Comparison of ENCODE assay signal across 43 cellular contexts in the genomic region with DNA sequence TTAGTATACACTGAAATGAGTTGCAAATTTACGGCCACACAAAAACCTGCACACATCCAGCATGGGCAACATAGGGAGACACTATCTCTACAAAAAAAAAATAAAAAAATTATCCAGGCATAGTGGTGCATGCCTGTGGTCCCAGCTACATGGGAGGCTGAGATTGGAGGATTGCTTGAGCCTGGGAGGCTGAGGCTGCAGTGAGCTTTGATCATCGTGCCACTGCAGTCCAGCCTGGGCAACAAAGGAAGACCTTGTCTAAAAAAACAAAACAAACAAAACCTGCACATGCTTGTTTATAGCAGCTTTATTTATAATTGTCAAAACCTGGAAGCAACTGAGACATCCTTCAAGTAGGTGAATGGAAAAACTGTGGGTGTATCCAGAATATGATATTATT. TPM values are rescaled to one million over a fixed set of nuclear protein-coding genes. Genes with fewer than 3 reads are reported as not detected.
"Had no signal": no experiment of that assay in that cellular context is flagged by ENCODE, and none has a peak within 500 bp of the region (broad histone marks: within the 10 kb centered on the region; RNA-seq: fewer than 3 reads in every experiment).

No MANE protein-coding gene starts in this region.

- H3K9me3 Mint-ChIP-seq: activated naive CD4-positive, alpha-beta T cell treated with anti-CD3 and anti-CD28 coated beads for 36 hours; activated naive CD4-positive, alpha-beta T cell treated with anti-CD3 and anti-CD28 coated beads, Interleukin-2, amount 10 ng/mL, durations not matched to agents 7 days and 5 days; activated naive CD4-positive, alpha-beta T cell treated with anti-CD3 and anti-CD28 coated beads, Interleukin-2, amount 50 U/mL, for 24 hours; activated naive CD4-positive, alpha-beta T cell treated with anti-CD3 and anti-CD28 coated beads, Interleukin-2, amount 50 U/mL, for 72 hours; activated naive CD8-positive, alpha-beta T cell treated with anti-CD3 and anti-CD28 coated beads for 36 hours; activated naive CD8-positive, alpha-beta T cell treated with anti-CD3 and anti-CD28 coated beads, Interleukin-2, amount 10 ng/mL, durations not matched to agents 7 days and 5 days; activated naive CD8-positive, alpha-beta T cell treated with anti-CD3 and anti-CD28 coated beads, Interleukin-2, amount 50 U/mL, for 24 hours; activated T-cell treated with anti-CD3 and anti-CD28 coated beads, Interleukin-2, amount 50 U/mL, for 24 hours; activated T-cell treated with anti-CD3 and anti-CD28 coated beads, Interleukin-2, amount 50 U/mL, for 4 hours; activated T-cell treated with anti-CD3 and anti-CD28 coated beads, Interleukin-2, amount 50 U/mL, for 72 hours; activated T-helper 1 cell treated with anti-CD3 and anti-CD28 coated beads, Interleukin-12 subunit alpha, Interleukin-12 subunit beta, Interleukin-2, Interleukin-4 antibody, amounts not matched to agents 30 ng/mL and 10 ng/mL and 1 ng/mL, durations not matched to agents 14 hours and 24 hours and 36 hours; activated T-helper 2 cell treated with anti-CD3 and anti-CD28 coated beads, Interferon-gamma antibody, Interleukin-2, Interleukin-4, amounts not matched to agents 10 μg/mL and 5 μg/mL and 100 μg/mL, durations not matched to agents 14 hours and 24 hours and 36 hours; brain; central memory CD8-positive, alpha-beta T cell had no signal

- ATAC-seq: activated naive CD4-positive, alpha-beta T cell treated with anti-CD3 and anti-CD28 coated beads, Interleukin-2, amount 50 U/mL, for 72 hours; activated naive CD8-positive, alpha-beta T cell treated with anti-CD3 and anti-CD28 coated beads, Interleukin-2, amount 50 U/mL, for 24 hours; activated T-cell treated with anti-CD3 and anti-CD28 coated beads, Interleukin-2, amount 50 U/mL, for 4 hours; activated T-cell treated with anti-CD3 and anti-CD28 coated beads, Interleukin-2, amount 50 U/mL, for 72 hours; body of pancreas had no signal

- H3K36me3 ChIP-seq: adrenal gland, ascending aorta, brain microvascular endothelial cell, breast epithelium, cardiac muscle cell had no signal

- H3K4me3 Mint-ChIP-seq: activated naive CD4-positive, alpha-beta T cell treated with anti-CD3 and anti-CD28 coated beads for 36 hours; activated naive CD4-positive, alpha-beta T cell treated with anti-CD3 and anti-CD28 coated beads, Interleukin-2, amount 10 ng/mL, durations not matched to agents 7 days and 5 days; activated naive CD4-positive, alpha-beta T cell treated with anti-CD3 and anti-CD28 coated beads, Interleukin-2, amount 50 U/mL, for 24 hours; activated naive CD8-positive, alpha-beta T cell; activated naive CD8-positive, alpha-beta T cell treated with anti-CD3 and anti-CD28 coated beads for 36 hours; activated naive CD8-positive, alpha-beta T cell treated with anti-CD3 and anti-CD28 coated beads, Interleukin-2, amount 10 ng/mL, durations not matched to agents 7 days and 5 days; activated naive CD8-positive, alpha-beta T cell treated with anti-CD3 and anti-CD28 coated beads, Interleukin-2, amount 50 U/mL, for 24 hours; activated T-cell treated with anti-CD3 and anti-CD28 coated beads, Interleukin-2, amount 50 U/mL, for 24 hours; activated T-cell treated with anti-CD3 and anti-CD28 coated beads, Interleukin-2, amount 50 U/mL, for 4 hours; activated T-cell treated with anti-CD3 and anti-CD28 coated beads, Interleukin-2, amount 50 U/mL, for 72 hours; activated T-helper 1 cell treated with anti-CD3 and anti-CD28 coated beads, Interleukin-12 subunit alpha, Interleukin-12 subunit beta, Interleukin-2, Interleukin-4 antibody, amounts not matched to agents 30 ng/mL and 10 ng/mL and 1 ng/mL, durations not matched to agents 14 hours and 24 hours and 36 hours; brain; central memory CD8-positive, alpha-beta T cell had no signal

- FAIRE-seq: astrocyte, bronchial epithelial cell had no signal

- H3K27me3 ChIP-seq: adrenal gland, ascending aorta, body of pancreas, brain microvascular endothelial cell, breast epithelium had no signal

- DNase-seq: activated effector memory CD4-positive, alpha-beta T cell treated with anti-CD3 and anti-CD28 coated beads, Interleukin-2, amount 50 U/mL, for 16 hours; activated effector memory CD4-positive, alpha-beta T cell treated with Interleukin-2 at 50 U/mL for 16 hours; activated gamma-delta T cell; activated gamma-delta T cell treated with Interleukin-2 at 50 U/mL for 16 hours; activated naive CD4-positive, alpha-beta T cell; activated naive CD4-positive, alpha-beta T cell treated with anti-CD3 and anti-CD28 coated beads for 36 hours; activated naive CD4-positive, alpha-beta T cell treated with anti-CD3 and anti-CD28 coated beads, Interleukin-2, amount 10 ng/mL, durations not matched to agents 7 days and 5 days; activated naive CD4-positive, alpha-beta T cell treated with anti-CD3 and anti-CD28 coated beads, Interleukin-2, amount 50 U/mL, for 16 hours; activated naive CD4-positive, alpha-beta T cell treated with Interleukin-2 at 50 U/mL for 16 hours; activated naive CD8-positive, alpha-beta T cell treated with anti-CD3 and anti-CD28 coated beads for 36 hours; activated naive CD8-positive, alpha-beta T cell treated with anti-CD3 and anti-CD28 coated beads, Interleukin-2, amount 10 ng/mL, durations not matched to agents 7 days and 5 days; activated naive CD8-positive, alpha-beta T cell treated with anti-CD3 and anti-CD28 coated beads, Interleukin-2, amount 50 U/mL, for 24 hours; activated T-cell treated with anti-CD3 and anti-CD28 coated beads, Interleukin-2, amount 50 U/mL, for 1 hour; activated T-cell treated with anti-CD3 and anti-CD28 coated beads, Interleukin-2, amount 50 U/mL, for 24 hours; activated T-cell treated with anti-CD3 and anti-CD28 coated beads, Interleukin-2, amount 50 U/mL, for 4 hours; activated T-cell treated with anti-CD3 and anti-CD28 coated beads, Interleukin-2, amount 50 U/mL, for 48 hours; activated T-cell treated with anti-CD3 and anti-CD28 coated beads, Interleukin-2, amount 50 U/mL, for 72 hours; adrenal gland; amniotic stem cell; amygdala; anterior cingulate cortex; aorta; body of pancreas; brain microvascular endothelial cell; caudate nucleus; central memory CD4-positive, alpha-beta T cell; cerebellar nuclear complex had no signal

- H3K27me3 Mint-ChIP-seq: activated naive CD4-positive, alpha-beta T cell treated with anti-CD3 and anti-CD28 coated beads, Interleukin-2, amount 10 ng/mL, durations not matched to agents 7 days and 5 days; activated naive CD4-positive, alpha-beta T cell treated with anti-CD3 and anti-CD28 coated beads, Interleukin-2, amount 50 U/mL, for 24 hours; activated naive CD8-positive, alpha-beta T cell; activated naive CD8-positive, alpha-beta T cell treated with anti-CD3 and anti-CD28 coated beads for 36 hours; activated naive CD8-positive, alpha-beta T cell treated with anti-CD3 and anti-CD28 coated beads, Interleukin-2, amount 10 ng/mL, durations not matched to agents 7 days and 5 days; activated naive CD8-positive, alpha-beta T cell treated with anti-CD3 and anti-CD28 coated beads, Interleukin-2, amount 50 U/mL, for 24 hours; activated T-cell treated with anti-CD3 and anti-CD28 coated beads, Interleukin-2, amount 50 U/mL, for 24 hours; brain; central memory CD8-positive, alpha-beta T cell had no signal

- H3K36me3 Mint-ChIP-seq: activated naive CD4-positive, alpha-beta T cell treated with anti-CD3 and anti-CD28 coated beads, Interleukin-2, amount 50 U/mL, for 24 hours; activated naive CD4-positive, alpha-beta T cell treated with anti-CD3 and anti-CD28 coated beads, Interleukin-2, amount 50 U/mL, for 72 hours; activated naive CD8-positive, alpha-beta T cell had no signal

- H3K27ac ChIP-seq: adrenal gland, ascending aorta, body of pancreas, brain microvascular endothelial cell, breast epithelium, cardiac muscle cell had no signal

- H3K27ac Mint-ChIP-seq: activated naive CD4-positive, alpha-beta T cell treated with anti-CD3 and anti-CD28 coated beads for 36 hours; activated naive CD4-positive, alpha-beta T cell treated with anti-CD3 and anti-CD28 coated beads, Interleukin-2, amount 10 ng/mL, durations not matched to agents 7 days and 5 days; activated naive CD4-positive, alpha-beta T cell treated with anti-CD3 and anti-CD28 coated beads, Interleukin-2, amount 50 U/mL, for 24 hours; activated naive CD4-positive, alpha-beta T cell treated with anti-CD3 and anti-CD28 coated beads, Interleukin-2, amount 50 U/mL, for 72 hours; activated naive CD8-positive, alpha-beta T cell; activated naive CD8-positive, alpha-beta T cell treated with anti-CD3 and anti-CD28 coated beads for 36 hours; activated naive CD8-positive, alpha-beta T cell treated with anti-CD3 and anti-CD28 coated beads, Interleukin-2, amount 10 ng/mL, durations not matched to agents 7 days and 5 days; activated naive CD8-positive, alpha-beta T cell treated with anti-CD3 and anti-CD28 coated beads, Interleukin-2, amount 50 U/mL, for 24 hours; activated T-cell treated with anti-CD3 and anti-CD28 coated beads, Interleukin-2, amount 50 U/mL, for 24 hours; activated T-cell treated with anti-CD3 and anti-CD28 coated beads, Interleukin-2, amount 50 U/mL, for 72 hours; activated T-helper 1 cell treated with anti-CD3 and anti-CD28 coated beads, Interleukin-12 subunit alpha, Interleukin-12 subunit beta, Interleukin-2, Interleukin-4 antibody, amounts not matched to agents 30 ng/mL and 10 ng/mL and 1 ng/mL, durations not matched to agents 14 hours and 24 hours and 36 hours; activated T-helper 2 cell treated with anti-CD3 and anti-CD28 coated beads, Interferon-gamma antibody, Interleukin-2, Interleukin-4, amounts not matched to agents 10 μg/mL and 5 μg/mL and 100 μg/mL, durations not matched to agents 14 hours and 24 hours and 36 hours; brain had no signal

- H3K4me1 ChIP-seq: adrenal gland, breast epithelium had no signal

- H3K9me3 ChIP-seq: adrenal gland, ascending aorta, body of pancreas, breast epithelium had no signal

- H3K4me3 ChIP-seq: adrenal gland, ascending aorta, body of pancreas, breast epithelium, cardiac muscle cell had no signal

RNA-seq across cellular contexts. Expression of gene TOMM20L, which starts 4.9 kb away (rescaled TPM):
- total RNA-seq: activated naive CD4-positive, alpha-beta T cell treated with anti-CD3 and anti-CD28 coated beads for 36 hours; activated naive CD4-positive, alpha-beta T cell treated with anti-CD3 and anti-CD28 coated beads, Interleukin-2, amount 50 U/mL, for 72 hours; activated naive CD8-positive, alpha-beta T cell treated with anti-CD3 and anti-CD28 coated beads for 36 hours; activated naive CD8-positive, alpha-beta T cell treated with anti-CD3 and anti-CD28 coated beads, Interleukin-2, amount 10 ng/mL, durations not matched to agents 7 days and 5 days; activated T-cell treated with anti-CD3 and anti-CD28 coated beads, Interleukin-2, amount 50 U/mL, for 4 hours; activated T-cell treated with anti-CD3 and anti-CD28 coated beads, Interleukin-2, amount 50 U/mL, for 72 hours; activated T-helper 1 cell treated with anti-CD3 and anti-CD28 coated beads, Interleukin-12 subunit alpha, Interleukin-12 subunit beta, Interleukin-2, Interleukin-4 antibody, amounts not matched to agents 30 ng/mL and 10 ng/mL and 1 ng/mL, durations not matched to agents 14 hours and 24 hours and 36 hours; activated T-helper 2 cell treated with anti-CD3 and anti-CD28 coated beads, Interferon-gamma antibody, Interleukin-2, Interleukin-4, amounts not matched to agents 10 μg/mL and 5 μg/mL and 100 μg/mL, durations not matched to agents 14 hours and 24 hours and 36 hours; aorta; ascending aorta; astrocyte; breast epithelium; bronchial epithelial cell; cardiac muscle cell; cardiac septum; cerebellum; chondrocyte had no signal
- polyA plus RNA-seq: adipose tissue, adrenal gland, aorta, cardiac muscle cell had no signal
